ENCODE assay signal across 8 cellular contexts in genomic region chr20:63574156-63574828, GRCh38. TPM values are rescaled to one million over a fixed set of nuclear protein-coding genes. Genes with fewer than 3 reads are reported as not detected.
DNase-seq lines count a peak whose midpoint lies in the region; ATAC-seq and TF ChIP-seq lines count a peak whose summit lies in the region.

Gene HELZ2 (minus strand): TSS chr20:63574239. CDS start chr20:63572385, 1,854 bp downstream.

- H3K27me3 Mint-ChIP-seq in CD4-positive, alpha-beta T cell = no peaks in the 10 kb centered on the region
- peaks cover 10% of the 10 kb centered on the region for H3K27me3 Mint-ChIP-seq in activated CD4-positive, alpha-beta T cell treated with anti-CD3 and anti-CD28 coated beads, Interleukin-2, amount 10 ng/mL, durations not matched to agents 24 days and 14 days

- peak; percentile 86 for ATAC-seq in CD4-positive, alpha-beta T cell (ENCODE audit: poor library complexity)
- ATAC-seq in GM21717 (IDR thresholded peaks at IDR 0.05; ENCODE audit: unreplicated experiment) (peak; percentile 58), lung (ENCODE audit: insufficient read depth, low FRiP score) (peak; percentile 86), HG03460 (IDR thresholded peaks at IDR 0.05; ENCODE audit: unreplicated experiment) (no peak)

- 8 to 17% methylated on average over 20 to 40 of the region's 40 CpGs for whole genome bisulfite sequencing in lung, 2 donors

- H3K36me3 Mint-ChIP-seq in CD4-positive, alpha-beta T cell (ENCODE audit: low read depth) = no peaks in the 10 kb centered on the region
- peaks cover 4% of the 10 kb centered on the region for H3K36me3 Mint-ChIP-seq in activated CD4-positive, alpha-beta T cell treated with anti-CD3 and anti-CD28 coated beads, Interleukin-2, amount 10 ng/mL, durations not matched to agents 24 days and 14 days (ENCODE audit: low read depth)

- H3K4me3 Mint-ChIP-seq in CD4-positive, alpha-beta T cell = peak within 1 kb of the TSS; percentile 80
- peak within 1 kb of the TSS; percentile 86 for H3K4me3 Mint-ChIP-seq in activated CD4-positive, alpha-beta T cell treated with anti-CD3 and anti-CD28 coated beads, Interleukin-2, amount 10 ng/mL, durations not matched to agents 24 days and 14 days

- peak within 1 kb of the TSS; percentile 35 for H3K27ac ChIP-seq in CD4-positive, alpha-beta T cell (ENCODE audit: low read depth, low read length)
- peak within 1 kb of the TSS; percentile 68 to 86 for H3K27ac ChIP-seq in lung (ENCODE audit: low read depth in 1 of 2, low read length in 1 of 2)

- H3K36me3 ChIP-seq in lung (ENCODE audit: control insufficient read depth in 2 of 2, insufficient read depth in 2 of 2, low read length in 2 of 2) = peaks cover 0 to 12% of the 10 kb centered on the region in 2 donors

- peak within 1 kb of the TSS; percentile 77 for H3K4me3 ChIP-seq in lung

- intact Hi-C loops in CD4-positive, alpha-beta T cell (cut with DNase I, micrococcal nuclease) = no loop called here
- intact Hi-C loops in activated CD4-positive, alpha-beta T cell treated with anti-CD3 and anti-CD28 coated beads, Interleukin-2, amount 10 ng/mL, durations not matched to agents 24 days and 14 days (cut with micrococcal nuclease) = loop anchor here (5.0 kb wide), 1 partner anchor 53 kb away; the partner anchor contains the start of gene GMEB2

- peaks cover 0 to 17% of the 10 kb centered on the region in 2 donors for H3K4me1 ChIP-seq in lung (ENCODE audit: control insufficient read depth in 2 of 2, insufficient read depth in 2 of 2, low read length in 2 of 2)

- TF ChIP-seq CTCF in CD4-positive, alpha-beta T cell (IDR thresholded peaks at IDR 0.05) = no peak
- no peak for TF ChIP-seq CTCF in lung (IDR thresholded peaks at IDR 0.05; ENCODE audit: control extremely low read depth, extremely low read depth)

- H3K27me3 ChIP-seq in CD4-positive, alpha-beta T cell (ENCODE audit: control insufficient read depth, insufficient read depth, low read length) = no peaks in the 10 kb centered on the region
- H3K27me3 ChIP-seq in lung (ENCODE audit: control insufficient read depth, insufficient read depth) = no peaks in the 10 kb centered on the region

- H3K4me1 Mint-ChIP-seq in CD4-positive, alpha-beta T cell (ENCODE audit: low read depth) = peaks cover 7% of the 10 kb centered on the region
- peaks cover 4% of the 10 kb centered on the region for H3K4me1 Mint-ChIP-seq in activated CD4-positive, alpha-beta T cell treated with anti-CD3 and anti-CD28 coated beads, Interleukin-2, amount 10 ng/mL, durations not matched to agents 24 days and 14 days

- peak; percentile 52 to 82 (median 62) for DNase-seq in CD4-positive, alpha-beta T cell
- DNase-seq in NCI-H2196 treated with DMSO at 0.1 percent for 48 hours (lab: John Stamatoyannopoulos, UW; ENCODE audit: unreplicated experiment) (peak; percentile 44), lung (ENCODE audit: low spot score) (peak; percentile 78)
- peak; percentile 91 for DNase-seq in activated CD4-positive, alpha-beta T cell treated with anti-CD3 and anti-CD28 coated beads, Interleukin-2, amount 10 ng/mL, durations not matched to agents 24 days and 14 days
- peak; percentile 58 for DNase-seq in effector CD4-positive, alpha-beta T cell
- peak; percentile 46 to 60 for DNase-seq in stimulated activated CD8-positive, alpha-beta memory T cell treated with anti-CD3 and anti-CD28 coated beads, Interleukin-2, amount 100 ng/mL, for 1 hour (ENCODE audit: low read depth in 2 of 2)

- no peaks in the 10 kb centered on the region for H3K9me3 ChIP-seq in CD4-positive, alpha-beta T cell (ENCODE audit: control insufficient read depth, low read length)
- no peaks in the 10 kb centered on the region for H3K9me3 ChIP-seq in lung (ENCODE audit: control insufficient read depth in 2 of 2, insufficient read depth in 1 of 2, low read length in 1 of 2)

- H3K9me3 Mint-ChIP-seq in CD4-positive, alpha-beta T cell = no peaks in the 10 kb centered on the region
- no peaks in the 10 kb centered on the region for H3K9me3 Mint-ChIP-seq in activated CD4-positive, alpha-beta T cell treated with anti-CD3 and anti-CD28 coated beads, Interleukin-2, amount 10 ng/mL, durations not matched to agents 24 days and 14 days

- CTCF ChIA-PET in CD4-positive, alpha-beta T cell (lab: Charles Lee) = interaction anchor here (1.4 to 2.2 kb wide), 2 partner anchors 36 to 68 kb away, joined by 3 to 6 read pairs; no protein-coding TSS in a partner anchor

- peak within 1 kb of the TSS; percentile 42 for H3K27ac Mint-ChIP-seq in CD4-positive, alpha-beta T cell
- H3K27ac Mint-ChIP-seq in activated CD4-positive, alpha-beta T cell treated with anti-CD3 and anti-CD28 coated beads, Interleukin-2, amount 10 ng/mL, durations not matched to agents 24 days and 14 days = peak within 1 kb of the TSS; percentile 80

- POLR2A ChIA-PET in CD4-positive, alpha-beta T cell (lab: Charles Lee) = interaction anchor here (1.1 to 2.3 kb wide), 9 partner anchors 21 to 84 kb away, joined by 3 to 9 read pairs (median 4); partner anchors contain the start of genes GMEB2, PPDPF, PTK6 and RTEL1

RNA-seq across cellular contexts. Expression of gene HELZ2, which starts in this region (rescaled TPM):
- total RNA-seq in CD4-positive, alpha-beta T cell = 10 to 100 TPM; 57.7 to 59.6 TPM
- 13.7 and 15.9 TPM in 2 replicates for total RNA-seq in activated CD4-positive, alpha-beta T cell treated with anti-CD3 and anti-CD28 coated beads, Interleukin-2, amount 10 ng/mL, durations not matched to agents 24 days and 14 days
- total RNA-seq in lung = 10 to 100 TPM; 24.4 to 47.2 TPM
- polyA plus RNA-seq in lung = 10 to 100 TPM in 1 of 2 donors, 1 to 10 TPM in 1; 9.0 to 26.4 TPM
